ENCODE assay signal across 33 cellular contexts in the genomic region with DNA sequence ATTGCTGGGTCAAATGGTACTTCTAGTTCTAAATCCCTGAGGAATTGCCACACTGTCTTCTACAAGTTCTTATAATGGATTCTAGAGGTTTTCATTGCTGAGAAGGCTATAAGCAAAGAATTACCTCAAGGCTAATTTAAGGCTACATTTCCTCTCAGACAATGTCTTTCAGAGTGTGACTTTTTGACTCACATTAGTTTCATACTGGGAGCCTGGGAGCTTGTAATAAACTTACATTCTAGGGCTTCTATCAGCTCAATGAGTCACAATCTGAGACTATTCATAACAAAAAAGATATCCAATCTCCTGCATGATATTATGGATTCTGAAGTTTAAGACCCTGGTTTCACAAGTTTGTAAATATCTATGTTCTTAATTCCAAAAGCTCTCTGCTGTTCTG.
"Had no signal": no experiment of that assay in that cellular context is flagged by ENCODE, and none has a peak within 500 bp of the region (broad histone marks: within the 10 kb centered on the region; RNA-seq: fewer than 3 reads in every experiment).

No MANE protein-coding gene starts in this region.

- H3K4me1 ChIP-seq: adrenal gland, body of pancreas, colonic mucosa, esophagus muscularis mucosa had no signal

- H3K27ac ChIP-seq: adrenal gland, body of pancreas, cardiac muscle cell, colonic mucosa, esophagus muscularis mucosa, WERI-Rb-1 had no signal

- ATAC-seq: activated CD4-positive, alpha-beta T cell treated with anti-CD3 and anti-CD28 coated beads for 36 hours; activated CD4-positive, CD25-positive, alpha-beta regulatory T cell treated with anti-CD3 and anti-CD28 coated beads, Interleukin-2, amount 50 U/mL, for 24 hours; activated CD8-positive, alpha-beta memory T cell treated with anti-CD3 and anti-CD28 coated beads, Interleukin-2, amount 10 ng/mL, durations not matched to agents 7 days and 5 days; activated CD8-positive, alpha-beta T cell treated with anti-CD3 and anti-CD28 coated beads, Interleukin-2, amount 10 ng/mL, durations not matched to agents 7 days and 5 days; activated naive CD8-positive, alpha-beta T cell treated with anti-CD3 and anti-CD28 coated beads, Interleukin-2, amount 50 U/mL, for 24 hours; body of pancreas; T-helper 17 cell had no signal

- FAIRE-seq: endometrium, endothelial cell of umbilical vein, frontal cortex had no signal

- H3K4me3 ChIP-seq: adrenal gland, body of pancreas, cardiac muscle cell, colonic mucosa, esophagus muscularis mucosa had no signal

- H3K27me3 ChIP-seq: adrenal gland, body of pancreas, cardiac muscle cell, colonic mucosa, esophagus muscularis mucosa had no signal

- H3K36me3 ChIP-seq: adrenal gland, cardiac muscle cell, colonic mucosa, esophagus muscularis mucosa, WERI-Rb-1 had no signal

- DNase-seq: activated B cell treated with CpG ODN at 0.5 μM for 24 hours; activated CD4-positive, alpha-beta memory T cell treated with anti-CD3 and anti-CD28 coated beads for 36 hours; activated CD4-positive, alpha-beta T cell treated with anti-CD3 and anti-CD28 coated beads for 36 hours; activated CD4-positive, alpha-beta T cell treated with anti-CD3 and anti-CD28 coated beads, Interleukin-2, amount 10 ng/mL, durations not matched to agents 24 days and 14 days; activated CD8-positive, alpha-beta memory T cell treated with anti-CD3 and anti-CD28 coated beads, Interleukin-2, amount 10 ng/mL, durations not matched to agents 7 days and 5 days; activated CD8-positive, alpha-beta memory T cell treated with anti-CD3 and anti-CD28 coated beads, Interleukin-2, amount 50 U/mL, for 4 hours; activated CD8-positive, alpha-beta T cell treated with anti-CD3 and anti-CD28 coated beads, Interleukin-2, amount 10 ng/mL, durations not matched to agents 7 days and 5 days; activated effector memory CD4-positive, alpha-beta T cell treated with anti-CD3 and anti-CD28 coated beads, Interleukin-2, amount 50 U/mL, for 16 hours; activated naive CD4-positive, alpha-beta T cell treated with anti-CD3 and anti-CD28 coated beads for 36 hours; activated naive CD8-positive, alpha-beta T cell treated with anti-CD3 and anti-CD28 coated beads for 36 hours; activated naive CD8-positive, alpha-beta T cell treated with anti-CD3 and anti-CD28 coated beads, Interleukin-2, amount 50 U/mL, for 24 hours; activated T-cell treated with anti-CD3 and anti-CD28 coated beads, Interleukin-2, amount 50 U/mL, for 1 hour; activated T-cell treated with anti-CD3 and anti-CD28 coated beads, Interleukin-2, amount 50 U/mL, for 48 hours; adrenal gland; amygdala; aorta; body of pancreas; central memory CD4-positive, alpha-beta T cell; cerebellar nuclear complex; colonic mucosa; effector CD8-positive, alpha-beta T cell; erythroblast; head of caudate nucleus; T-helper 1 cell; T-helper 17 cell; T1000; WERI-Rb-1 had no signal
